Comparison of ENCODE assay signal across 1 cellular context in genomic region chr17:78250891-78251772, GRCh38.
TF ChIP-seq lines count a peak whose summit lies in the region.

No MANE protein-coding gene starts in this region.

TF ChIP-seq in K562, 482 proteins besides CTCF, POLR2A, EP300 and RAD21 (continued from another document and continues in another):
- TF ChIP-seq CHD7 (IDR thresholded peaks at IDR 0.05; ENCODE audit: low read depth, low read length) (no peak), MYNN (IDR thresholded peaks at IDR 0.05) (peak; percentile 69; the same call in 1 of the 2 replicates), MYNN (CRISPR knock-in tag; IDR thresholded peaks at IDR 0.05) (no peak), POLR2G (IDR thresholded peaks at IDR 0.05; ENCODE audit: low read depth, low read length) (0 out of 2 replicates have a peak, but pooled peaks have one; percentile 45), TFAM (CRISPR knock-in tag; conservative IDR thresholded peaks at IDR 0.05) (no peak), KLF6 (CRISPR knock-in tag; IDR thresholded peaks at IDR 0.05; ENCODE audit: borderline replicate concordance) (peak; percentile 70; the same call in 1 of the 2 replicates), ZNF764 (CRISPR knock-in tag; IDR thresholded peaks at IDR 0.05; ENCODE audit: low read depth) (0 out of 2 replicates have a peak, but pooled peaks have one; percentile 32), HMGXB4 (CRISPR knock-in tag; IDR thresholded peaks at IDR 0.05) (0 out of 2 replicates have a peak, but pooled peaks have one; percentile 69), XRCC4 (IDR thresholded peaks at IDR 0.05; ENCODE audit: extremely low read depth, insufficient read depth, insufficient read length) (no peak), PML (IDR thresholded peaks at IDR 0.05; ENCODE audit: low read length) (no peak), E2F6 (IDR thresholded peaks at IDR 0.05; ENCODE audit: borderline replicate concordance in 1 of 2, extremely low read depth in 1 of 2, insufficient read depth in 1 of 2, insufficient read length in 1 of 2, low read depth in 1 of 2, low read length in 1 of 2, poor library complexity in 1 of 2, severe bottlenecking in 1 of 2) (no peak), CBFB (CRISPR knock-in tag; IDR thresholded peaks at IDR 0.05) (no peak), SAFB (IDR thresholded peaks at IDR 0.05; ENCODE audit: borderline replicate concordance, low read depth, low read length) (no peak), PHF8 (IDR thresholded peaks at IDR 0.05; ENCODE audit: borderline replicate concordance, low read length) (no peak), SNIP1 (IDR thresholded peaks at IDR 0.05; ENCODE audit: low read depth) (no peak), E2F5 (CRISPR knock-in tag; IDR thresholded peaks at IDR 0.05) (no peak), RBFOX2 (IDR thresholded peaks at IDR 0.05; ENCODE audit: low read depth, low read length) (no peak; the same call in 1 of the 2 replicates), SMARCE1 (IDR thresholded peaks at IDR 0.05) (no peak), HBP1 (CRISPR knock-in tag; IDR thresholded peaks at IDR 0.05) (no peak), ZNF444 (CRISPR knock-in tag; IDR thresholded peaks at IDR 0.05) (no peak), CREB5 (CRISPR knock-in tag; IDR thresholded peaks at IDR 0.05) (no peak), HINFP (tag; conservative IDR thresholded peaks at IDR 0.05; ENCODE audit: low read depth) (no peak), PYGO2 (tag; IDR thresholded peaks at IDR 0.05) (no peak)
- TF ChIP-seq, protein P1, sequence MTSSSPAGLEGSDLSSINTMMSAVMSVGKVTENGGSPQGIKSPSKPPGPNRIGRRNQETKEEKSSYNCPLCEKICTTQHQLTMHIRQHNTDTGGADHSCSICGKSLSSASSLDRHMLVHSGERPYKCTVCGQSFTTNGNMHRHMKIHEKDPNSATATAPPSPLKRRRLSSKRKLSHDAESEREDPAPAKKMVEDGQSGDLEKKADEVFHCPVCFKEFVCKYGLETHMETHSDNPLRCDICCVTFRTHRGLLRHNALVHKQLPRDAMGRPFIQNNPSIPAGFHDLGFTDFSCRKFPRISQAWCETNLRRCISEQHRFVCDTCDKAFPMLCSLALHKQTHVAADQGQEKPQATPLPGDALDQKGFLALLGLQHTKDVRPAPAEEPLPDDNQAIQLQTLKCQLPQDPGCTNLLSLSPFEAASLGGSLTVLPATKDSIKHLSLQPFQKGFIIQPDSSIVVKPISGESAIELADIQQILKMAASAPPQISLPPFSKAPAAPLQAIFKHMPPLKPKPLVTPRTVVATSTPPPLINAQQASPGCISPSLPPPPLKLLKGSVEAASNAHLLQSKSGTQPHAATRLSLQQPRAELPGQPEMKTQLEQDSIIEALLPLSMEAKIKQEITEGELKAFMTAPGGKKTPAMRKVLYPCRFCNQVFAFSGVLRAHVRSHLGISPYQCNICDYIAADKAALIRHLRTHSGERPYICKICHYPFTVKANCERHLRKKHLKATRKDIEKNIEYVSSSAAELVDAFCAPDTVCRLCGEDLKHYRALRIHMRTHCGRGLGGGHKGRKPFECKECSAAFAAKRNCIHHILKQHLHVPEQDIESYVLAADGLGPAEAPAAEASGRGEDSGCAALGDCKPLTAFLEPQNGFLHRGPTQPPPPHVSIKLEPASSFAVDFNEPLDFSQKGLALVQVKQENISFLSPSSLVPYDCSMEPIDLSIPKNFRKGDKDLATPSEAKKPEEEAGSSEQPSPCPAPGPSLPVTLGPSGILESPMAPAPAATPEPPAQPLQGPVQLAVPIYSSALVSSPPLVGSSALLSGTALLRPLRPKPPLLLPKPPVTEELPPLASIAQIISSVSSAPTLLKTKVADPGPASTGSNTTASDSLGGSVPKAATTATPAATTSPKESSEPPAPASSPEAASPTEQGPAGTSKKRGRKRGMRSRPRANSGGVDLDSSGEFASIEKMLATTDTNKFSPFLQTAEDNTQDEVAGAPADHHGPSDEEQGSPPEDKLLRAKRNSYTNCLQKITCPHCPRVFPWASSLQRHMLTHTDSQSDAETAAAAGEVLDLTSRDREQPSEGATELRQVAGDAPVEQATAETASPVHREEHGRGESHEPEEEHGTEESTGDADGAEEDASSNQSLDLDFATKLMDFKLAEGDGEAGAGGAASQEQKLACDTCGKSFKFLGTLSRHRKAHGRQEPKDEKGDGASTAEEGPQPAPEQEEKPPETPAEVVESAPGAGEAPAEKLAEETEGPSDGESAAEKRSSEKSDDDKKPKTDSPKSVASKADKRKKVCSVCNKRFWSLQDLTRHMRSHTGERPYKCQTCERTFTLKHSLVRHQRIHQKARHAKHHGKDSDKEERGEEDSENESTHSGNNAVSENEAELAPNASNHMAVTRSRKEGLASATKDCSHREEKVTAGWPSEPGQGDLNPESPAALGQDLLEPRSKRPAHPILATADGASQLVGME (CRISPR knock-in tag; IDR thresholded peaks at IDR 0.05), result no peak
- TF ChIP-seq, protein P2, sequence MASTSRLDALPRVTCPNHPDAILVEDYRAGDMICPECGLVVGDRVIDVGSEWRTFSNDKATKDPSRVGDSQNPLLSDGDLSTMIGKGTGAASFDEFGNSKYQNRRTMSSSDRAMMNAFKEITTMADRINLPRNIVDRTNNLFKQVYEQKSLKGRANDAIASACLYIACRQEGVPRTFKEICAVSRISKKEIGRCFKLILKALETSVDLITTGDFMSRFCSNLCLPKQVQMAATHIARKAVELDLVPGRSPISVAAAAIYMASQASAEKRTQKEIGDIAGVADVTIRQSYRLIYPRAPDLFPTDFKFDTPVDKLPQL (IDR thresholded peaks at IDR 0.05; ENCODE audit: extremely low read depth, insufficient read length), result no peak
